ENCODE assay signal across 8 cellular contexts in the genomic region with DNA sequence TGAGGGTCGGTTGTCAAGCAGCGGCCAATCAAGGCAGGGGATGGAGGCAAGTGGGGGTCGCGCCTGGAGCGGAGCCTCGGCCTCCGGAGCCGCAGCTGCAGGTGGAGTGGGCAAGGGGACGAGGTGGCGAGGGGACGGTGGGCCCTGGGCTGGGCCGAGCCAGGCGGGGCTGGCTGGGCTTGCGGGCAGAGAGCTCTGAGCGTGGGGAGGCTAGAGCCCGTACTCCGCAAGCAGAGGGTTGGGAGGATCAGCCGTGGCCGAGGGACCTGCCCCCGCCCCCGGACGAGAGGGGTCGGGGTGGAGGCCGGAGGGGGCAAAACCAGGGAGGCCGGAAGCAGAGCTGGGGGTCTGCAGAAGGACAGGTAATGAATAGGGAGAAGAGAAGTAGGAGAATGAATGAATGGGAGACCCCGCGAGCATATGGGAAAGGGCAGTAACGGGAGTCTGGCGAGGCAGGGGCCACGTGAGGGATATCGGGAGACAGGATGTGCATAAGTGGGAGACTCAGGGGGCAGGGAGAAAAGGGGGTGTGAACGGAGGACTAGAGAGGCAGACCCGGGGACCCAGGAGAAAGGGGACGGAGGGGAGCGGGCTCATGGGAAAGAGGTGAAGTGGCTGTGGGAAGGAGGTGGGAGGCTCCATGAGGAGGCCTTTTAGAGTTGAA. TPM values are rescaled to one million over a fixed set of nuclear protein-coding genes. Genes with fewer than 3 reads are reported as not detected.
DNase-seq lines count a peak whose midpoint lies in the region; ATAC-seq lines count a peak whose summit lies in the region.

A gene with protein sequence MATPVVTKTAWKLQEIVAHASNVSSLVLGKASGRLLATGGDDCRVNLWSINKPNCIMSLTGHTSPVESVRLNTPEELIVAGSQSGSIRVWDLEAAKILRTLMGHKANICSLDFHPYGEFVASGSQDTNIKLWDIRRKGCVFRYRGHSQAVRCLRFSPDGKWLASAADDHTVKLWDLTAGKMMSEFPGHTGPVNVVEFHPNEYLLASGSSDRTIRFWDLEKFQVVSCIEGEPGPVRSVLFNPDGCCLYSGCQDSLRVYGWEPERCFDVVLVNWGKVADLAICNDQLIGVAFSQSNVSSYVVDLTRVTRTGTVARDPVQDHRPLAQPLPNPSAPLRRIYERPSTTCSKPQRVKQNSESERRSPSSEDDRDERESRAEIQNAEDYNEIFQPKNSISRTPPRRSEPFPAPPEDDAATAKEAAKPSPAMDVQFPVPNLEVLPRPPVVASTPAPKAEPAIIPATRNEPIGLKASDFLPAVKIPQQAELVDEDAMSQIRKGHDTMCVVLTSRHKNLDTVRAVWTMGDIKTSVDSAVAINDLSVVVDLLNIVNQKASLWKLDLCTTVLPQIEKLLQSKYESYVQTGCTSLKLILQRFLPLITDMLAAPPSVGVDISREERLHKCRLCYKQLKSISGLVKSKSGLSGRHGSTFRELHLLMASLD (plus strand): TSS at position 16 of the 664 bp plus-strand sequence. CDS start 1,474 bp downstream, outside the sequence.

- ATAC-seq in stimulated activated effector memory CD8-positive, alpha-beta T cell treated with anti-CD3 and anti-CD28 coated beads, Interleukin-12 subunit alpha, Interleukin-12 subunit beta, amount 100 ng/mL, for 72 hours, result peak; percentile 49
- no peak for ATAC-seq in GM19455 (IDR thresholded peaks at IDR 0.05; ENCODE audit: unreplicated experiment)
- no peak for ATAC-seq in GM21576 (IDR thresholded peaks at IDR 0.05; ENCODE audit: unreplicated experiment)

- peaks cover 40% of the 10 kb centered on the region for H3K4me1 Mint-ChIP-seq in stimulated activated effector memory CD8-positive, alpha-beta T cell treated with anti-CD3 and anti-CD28 coated beads, Interleukin-12 subunit alpha, Interleukin-12 subunit beta, amount 100 ng/mL, for 72 hours

- whole genome bisulfite sequencing in adipose tissue, 3 donors, result 0 to 2% (median 1%) methylated on average over 35 of the region's 35 CpGs

- peak; percentile 21 for DNase-seq in G401 (ENCODE audit: low spot score)
- no peak for DNase-seq in HT-29 (ENCODE audit: low spot score)
- no peak for DNase-seq in stimulated activated effector memory CD8-positive, alpha-beta T cell treated with anti-CD3 and anti-CD28 coated beads, Interleukin-12 subunit alpha, Interleukin-12 subunit beta, amount 100 ng/mL, for 72 hours (ENCODE audit: low spot score in 2 of 2)
- no peak for DNase-seq in NCI-H1436 treated with DMSO at 0.1 percent for 48 hours (lab: John Stamatoyannopoulos, UW)

- peak within 1 kb of the TSS; percentile 93 for H3K27ac Mint-ChIP-seq in stimulated activated effector memory CD8-positive, alpha-beta T cell treated with anti-CD3 and anti-CD28 coated beads, Interleukin-12 subunit alpha, Interleukin-12 subunit beta, amount 100 ng/mL, for 72 hours

- H3K9me3 ChIP-seq in iPS-18c (ENCODE audit: control insufficient read depth, insufficient read depth, low read length), result no peaks in the 10 kb centered on the region

- H3K36me3 Mint-ChIP-seq in stimulated activated effector memory CD8-positive, alpha-beta T cell treated with anti-CD3 and anti-CD28 coated beads, Interleukin-12 subunit alpha, Interleukin-12 subunit beta, amount 100 ng/mL, for 72 hours, result peaks cover 18% of the 10 kb centered on the region

- H3K9me3 Mint-ChIP-seq in stimulated activated effector memory CD8-positive, alpha-beta T cell treated with anti-CD3 and anti-CD28 coated beads, Interleukin-12 subunit alpha, Interleukin-12 subunit beta, amount 100 ng/mL, for 72 hours, result peaks cover 6% of the 10 kb centered on the region

- no peak within 1 kb of the TSS for H3K27ac ChIP-seq in adipose tissue (ENCODE audit: low read depth, low read length)

- peak within 1 kb of the TSS; percentile 92 for H3K4me3 Mint-ChIP-seq in stimulated activated effector memory CD8-positive, alpha-beta T cell treated with anti-CD3 and anti-CD28 coated beads, Interleukin-12 subunit alpha, Interleukin-12 subunit beta, amount 100 ng/mL, for 72 hours

- in situ Hi-C loops in G401 (cut with HindIII; ENCODE audit: low sequenced_read_pairs), result no loop called here

- H3K4me3 ChIP-seq in iPS-18c (ENCODE audit: insufficient read depth, low read depth, low read length), result peak within 1 kb of the TSS; percentile 79

RNA-seq across cellular contexts. Expression of the gene that starts here (rescaled TPM):
- 46.6 and 55.6 TPM in 2 replicates for total RNA-seq in G401 (2014; rRNA removed; shearing (Covaris generic))
- 80.2 and 92.7 TPM in 2 replicates for total RNA-seq in HT-29 (2014; rRNA removed; shearing (Covaris generic))
- polyA plus RNA-seq in adipose tissue, result 10 to 100 TPM; 11.4 to 16.5 (median 15.0) TPM
